In genomic region chr13:112696869-112697465, GRCh38 we compare ENCODE assay signal across 19 cellular contexts.
"Had no signal": no experiment of that assay in that cellular context is flagged by ENCODE, and none has a peak within 500 bp of the region (broad histone marks: within the 10 kb centered on the region; RNA-seq: fewer than 3 reads in every experiment).

No MANE protein-coding gene starts in this region.

- H3K36me3 Mint-ChIP-seq: activated naive CD8-positive, alpha-beta T cell treated with anti-CD3 and anti-CD28 coated beads for 36 hours had no signal

- H3K27ac ChIP-seq: body of pancreas, dorsolateral prefrontal cortex, epithelial cell of prostate, psoas muscle had no signal

- H3K4me3 Mint-ChIP-seq: activated naive CD8-positive, alpha-beta T cell treated with anti-CD3 and anti-CD28 coated beads for 36 hours; activated T-cell treated with anti-CD3 and anti-CD28 coated beads, Interleukin-2, amount 50 U/mL, for 72 hours had no signal

- H3K27me3 Mint-ChIP-seq: activated naive CD8-positive, alpha-beta T cell treated with anti-CD3 and anti-CD28 coated beads for 36 hours had no signal

- H3K27ac Mint-ChIP-seq: activated naive CD8-positive, alpha-beta T cell treated with anti-CD3 and anti-CD28 coated beads for 36 hours; activated T-cell treated with anti-CD3 and anti-CD28 coated beads, Interleukin-2, amount 50 U/mL, for 72 hours had no signal

- ATAC-seq: activated CD4-positive, CD25-positive, alpha-beta regulatory T cell treated with anti-CD3 and anti-CD28 coated beads, Interleukin-2, amount 50 U/mL, for 24 hours; activated T-cell treated with anti-CD3 and anti-CD28 coated beads, Interleukin-2, amount 50 U/mL, for 72 hours; body of pancreas; psoas muscle; right cardiac atrium had no signal

- H3K4me3 ChIP-seq: body of pancreas, dorsolateral prefrontal cortex, psoas muscle, thyroid gland had no signal

- H3K9me3 ChIP-seq: body of pancreas, psoas muscle, thyroid gland had no signal

- H3K9me3 Mint-ChIP-seq: activated naive CD8-positive, alpha-beta T cell treated with anti-CD3 and anti-CD28 coated beads for 36 hours; activated T-cell treated with anti-CD3 and anti-CD28 coated beads, Interleukin-2, amount 50 U/mL, for 72 hours had no signal

- FAIRE-seq: small intestine had no signal

- H3K36me3 ChIP-seq: thyroid gland had no signal

- DNase-seq: activated CD4-positive, alpha-beta T cell treated with anti-CD3 and anti-CD28 coated beads, Interleukin-2, amount 50 U/mL, for 1 hour; activated CD8-positive, alpha-beta memory T cell treated with anti-CD3 and anti-CD28 coated beads, Interleukin-2, amount 50 U/mL, for 4 hours; activated naive CD4-positive, alpha-beta T cell; activated naive CD8-positive, alpha-beta T cell treated with anti-CD3 and anti-CD28 coated beads for 36 hours; activated T-cell treated with anti-CD3 and anti-CD28 coated beads, Interleukin-2, amount 50 U/mL, for 72 hours; amniotic stem cell; body of pancreas; foreskin fibroblast; midbrain; right cardiac atrium; stimulated activated CD4-positive, alpha-beta T cell treated with anti-CD3 and anti-CD28 coated beads, Interleukin-15, amount 100 ng/mL, for 24 hours; stimulated activated CD4-positive, alpha-beta T cell treated with anti-CD3 and anti-CD28 coated beads, Interleukin-2, amount 100 ng/mL, for 48 hours; T1000; thyroid gland had no signal

- H3K27me3 ChIP-seq: body of pancreas, dorsolateral prefrontal cortex, thyroid gland had no signal
